ENCODE assay signal across 10 cellular contexts in genomic region chr19:38478273-38478971, GRCh38. TPM values are rescaled to one million over a fixed set of nuclear protein-coding genes. Genes with fewer than 3 reads are reported as not detected.
A peak's percentile ranks its signal among the peaks of the same experiment; 100 is the strongest.
DNase-seq lines count a peak whose midpoint lies in the region; ATAC-seq and TF ChIP-seq lines count a peak whose summit lies in the region.
"Had no signal": no experiment of that assay in that cellular context is flagged by ENCODE, and none has a peak within 500 bp of the region (broad histone marks: within the 10 kb centered on the region; RNA-seq: fewer than 3 reads in every experiment).

No MANE protein-coding gene starts in this region.

- BruUV-seq in HCT116 (replicated peaks; lab: Mats Ljungman, UMichigan): no TSS peak

- RAD21 ChIA-PET in HCT116 (lab: Charles Lee; ENCODE audit: low non-redundant PET in 1 of 2, low total read pairs in 2 of 2, uncharacterized antibody in 2 of 2, unreplicated experiment in 2 of 2): interaction anchor here in 1 of 2 experiments (0.6 kb wide), 1 partner anchor 409 kb away, joined by 3 read pairs; no protein-coding TSS in a partner anchor

- H4K20me1 ChIP-seq in HCT116 (ENCODE audit: insufficient read depth): no peaks in the 10 kb centered on the region

- DNase-seq in DMS 273 (lab: John Stamatoyannopoulos, UW; ENCODE audit: unreplicated experiment): peak; percentile 72
- peak; percentile 35 for DNase-seq in HCT116 (ENCODE audit: low read depth, low spot score)
- peak; percentile 74 for DNase-seq in OCI-M1 (lab: John Stamatoyannopoulos, UW)
- DNase-seq in foreskin keratinocyte: no peak
- DNase-seq in anterior cingulate cortex (lab: John Stamatoyannopoulos, UW): no peak
- DNase-seq in effector memory CD4-positive, alpha-beta T cell: no peak
- no peak for DNase-seq in NCI-H2107 treated with DMSO at 0.1 percent for 48 hours (lab: John Stamatoyannopoulos, UW; ENCODE audit: unreplicated experiment)
- DNase-seq: T-helper 17 cell had no signal

- TF ChIP-seq CTCF in HCT116 (IDR thresholded peaks at IDR 0.05 in 2 of 3, conservative IDR thresholded peaks at IDR 0.05 in 1 of 3; ENCODE audit: borderline replicate concordance in 1 of 3, insufficient read depth in 1 of 3, low read depth in 2 of 3, low read length in 2 of 3) (peak; percentile 46 to 60 (median 57); a peak in 5 of 6 replicates), foreskin keratinocyte (conservative IDR thresholded peaks at IDR 0.05) (peak; percentile 42)

- H3K4me1 ChIP-seq in HCT116 (ENCODE audit: control insufficient read depth in 1 of 2, insufficient read depth in 2 of 2, low read length in 2 of 2) (no peaks in the 10 kb centered on the region), foreskin keratinocyte (no peaks in the 10 kb centered on the region)
- no peaks in the 10 kb centered on the region for H3K4me1 ChIP-seq in effector memory CD4-positive, alpha-beta T cell (ENCODE audit: control insufficient read depth, insufficient read depth, low read length, poor library complexity, severe bottlenecking)

- H3K27me3 ChIP-seq in HCT116 (ENCODE audit: insufficient read depth, low read length): no peaks in the 10 kb centered on the region
- H3K27me3 ChIP-seq in foreskin keratinocyte: no peaks in the 10 kb centered on the region
- H3K27me3 ChIP-seq in effector memory CD4-positive, alpha-beta T cell (replicated peaks; ENCODE audit: control insufficient read depth, insufficient read depth, low read length, poor library complexity, severe bottlenecking): no peaks in the 10 kb centered on the region

- TF ChIP-seq POLR2A in HCT116 (IDR thresholded peaks at IDR 0.05; ENCODE audit: borderline replicate concordance, extremely low read depth, insufficient read depth, insufficient read length): no peak

- H3K27ac ChIP-seq in HCT116 (ENCODE audit: low read depth, low read length) (no peak overlapping the region), foreskin keratinocyte (no peak overlapping the region)
- no peak overlapping the region for H3K27ac ChIP-seq in effector memory CD4-positive, alpha-beta T cell (ENCODE audit: insufficient read depth, low read length, poor library complexity, severe bottlenecking)

- no peaks in the 10 kb centered on the region for H3K36me3 ChIP-seq in HCT116 (ENCODE audit: control insufficient read depth in 1 of 2, insufficient read depth in 2 of 2, low read length in 2 of 2)
- no peaks in the 10 kb centered on the region for H3K36me3 ChIP-seq in effector memory CD4-positive, alpha-beta T cell (ENCODE audit: control insufficient read depth, insufficient read depth, low read length)

- H3K9me3 ChIP-seq in HCT116 (ENCODE audit: control insufficient read depth in 1 of 2, insufficient read depth in 1 of 2, low read depth in 1 of 2, low read length in 2 of 2): no peaks in the 10 kb centered on the region
- no peaks in the 10 kb centered on the region for H3K9me3 ChIP-seq in effector memory CD4-positive, alpha-beta T cell (ENCODE audit: control insufficient read depth, low read length)

- intact Hi-C loops in HCT116 (cut with micrococcal nuclease): loop anchor here (1.0 kb wide), 1 partner anchor 452 kb away; the partner anchor contains the start of genes MRPS12 and SARS2

- ATAC-seq in HCT116 (peak; percentile 90), foreskin keratinocyte (no peak), GM19467 (IDR thresholded peaks at IDR 0.05; ENCODE audit: unreplicated experiment) (no peak)
- ATAC-seq: T-helper 17 cell had no signal

- POLR2A ChIA-PET in HCT116 (lab: Charles Lee): no interaction called here

- TF ChIP-seq RAD21 in HCT116 (IDR thresholded peaks at IDR 0.05; ENCODE audit: low read depth): peak; percentile 79

- H3K4me2 ChIP-seq in HCT116 (ENCODE audit: low read length): no peak overlapping the region

- CTCF ChIA-PET in HCT116 (lab: Charles Lee): interaction anchor here (0.8 to 2.1 kb wide), 7 partner anchors 8 to 473 kb away, joined by 3 to 10 read pairs (median 3); partner anchors contain the start of genes FAM98C, MRPS12, NFKBIB and SARS2

- no peaks in the 10 kb centered on the region for H3K9me2 ChIP-seq in HCT116 (ENCODE audit: insufficient read depth)

- no peaks in the 10 kb centered on the region for H3K79me2 ChIP-seq in HCT116 (ENCODE audit: insufficient read depth, low read length)

- H3K9ac ChIP-seq in HCT116 (ENCODE audit: low read length): no peak overlapping the region

- no peak overlapping the region for H3K4me3 ChIP-seq in HCT116 (replicated peaks in 1 of 2; ENCODE audit: low read depth in 1 of 2, low read length in 2 of 2)
- no peak overlapping the region for H3K4me3 ChIP-seq in effector memory CD4-positive, alpha-beta T cell (ENCODE audit: insufficient read depth, low read depth, low read length, poor library complexity, severe bottlenecking)

- H2AFZ ChIP-seq in HCT116 (ENCODE audit: low read depth, low read length, poor library complexity, severe bottlenecking): no peak overlapping the region

TF ChIP-seq in HCT116, 20 proteins besides CTCF, POLR2A, EP300 and RAD21:
- no peak for TF ChIP-seq CBX3 (IDR thresholded peaks at IDR 0.05; ENCODE audit: low read depth)
- TF ChIP-seq, protein P1, sequence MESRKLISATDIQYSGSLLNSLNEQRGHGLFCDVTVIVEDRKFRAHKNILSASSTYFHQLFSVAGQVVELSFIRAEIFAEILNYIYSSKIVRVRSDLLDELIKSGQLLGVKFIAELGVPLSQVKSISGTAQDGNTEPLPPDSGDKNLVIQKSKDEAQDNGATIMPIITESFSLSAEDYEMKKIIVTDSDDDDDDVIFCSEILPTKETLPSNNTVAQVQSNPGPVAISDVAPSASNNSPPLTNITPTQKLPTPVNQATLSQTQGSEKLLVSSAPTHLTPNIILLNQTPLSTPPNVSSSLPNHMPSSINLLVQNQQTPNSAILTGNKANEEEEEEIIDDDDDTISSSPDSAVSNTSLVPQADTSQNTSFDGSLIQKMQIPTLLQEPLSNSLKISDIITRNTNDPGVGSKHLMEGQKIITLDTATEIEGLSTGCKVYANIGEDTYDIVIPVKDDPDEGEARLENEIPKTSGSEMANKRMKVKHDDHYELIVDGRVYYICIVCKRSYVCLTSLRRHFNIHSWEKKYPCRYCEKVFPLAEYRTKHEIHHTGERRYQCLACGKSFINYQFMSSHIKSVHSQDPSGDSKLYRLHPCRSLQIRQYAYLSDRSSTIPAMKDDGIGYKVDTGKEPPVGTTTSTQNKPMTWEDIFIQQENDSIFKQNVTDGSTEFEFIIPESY (IDR thresholded peaks at IDR 0.05; ENCODE audit: extremely low read depth, insufficient replicate concordance, low read length): no peak
- TF ChIP-seq POLR2AphosphoS5 (IDR thresholded peaks at IDR 0.05; ENCODE audit: low read depth, low read length): no peak
- TF ChIP-seq EZH2phosphoT487 (IDR thresholded peaks at IDR 0.05; ENCODE audit: borderline replicate concordance): no peak
- no peak for TF ChIP-seq ZFX (IDR thresholded peaks at IDR 0.05)
- no peak for TF ChIP-seq FOSL1 (IDR thresholded peaks at IDR 0.05; ENCODE audit: low read depth)
- TF ChIP-seq ZNF274 (IDR thresholded peaks at IDR 0.05; ENCODE audit: low read depth, low read length): no peak

RNA-seq across cellular contexts. Expression of gene RYR1, which starts 44.9 kb away (rescaled TPM):
- total RNA-seq in HCT116 (2021; ENCODE audit: unreplicated experiment) (4.1 TPM), foreskin keratinocyte (0.56 and 0.78 TPM in 2 replicates)
- 3.7 and 4.2 TPM in 2 replicates for polyA plus RNA-seq in HCT116 (2012)
- polyA plus RNA-seq in foreskin keratinocyte: 0.59 and 0.81 TPM in 2 replicates

RNA-seq across cellular contexts. Expression of gene RASGRP4, which starts 52.4 kb away (rescaled TPM):
- total RNA-seq in HCT116 (2021; ENCODE audit: unreplicated experiment): not detected
- polyA plus RNA-seq in HCT116 (2012): 0.05 and 0.09 TPM in 2 replicates
- not detected in 2 replicates for total RNA-seq in foreskin keratinocyte
- polyA plus RNA-seq in foreskin keratinocyte: not detected in 2 replicates
- total RNA-seq: glomerular endothelial cell had no signal

Comparison
In these comparisons a context has a peak if more than half of its experiments do, and no peak if none do; other contexts are left out.
1. DNase-seq: peak in DMS 273 (single experiment), HCT116 (single experiment) and OCI-M1 (single experiment); none in foreskin keratinocyte (0 of 2), anterior cingulate cortex (0 of 58), effector memory CD4-positive, alpha-beta T cell (0 of 3) and NCI-H2107 treated with DMSO at 0.1 percent for 48 hours (single experiment).